ENCODE assay signal across 17 cellular contexts in genomic region chr13:111325146-111325890, GRCh38. TPM values are rescaled to one million over a fixed set of nuclear protein-coding genes. Genes with fewer than 3 reads are reported as not detected.
A peak's percentile ranks its signal among the peaks of the same experiment; 100 is the strongest.
DNase-seq lines count a peak whose midpoint lies in the region; ATAC-seq, FAIRE-seq and TF ChIP-seq lines count a peak whose summit lies in the region.
"Had no signal": no experiment of that assay in that cellular context is flagged by ENCODE, and none has a peak within 500 bp of the region (broad histone marks: within the 10 kb centered on the region; RNA-seq: fewer than 3 reads in every experiment).

No MANE protein-coding gene starts in this region.

- no peak for TF ChIP-seq POLR2A in H54 (IDR thresholded peaks at IDR 0.05; ENCODE audit: low read depth, low read length)

- H2BK120ac ChIP-seq in H9 (ENCODE audit: low read depth, low read length, poor library complexity, severe bottlenecking), result no peak overlapping the region

- no peak for ATAC-seq in naive thymus-derived CD4-positive, alpha-beta T cell
- ATAC-seq: PC-3 had no signal

- H3K4me3 ChIP-seq in BLaER1 treated with 17β-estradiol and CSF1 and Interleukin-3, amounts not matched to agents 10 nM and 100 nM, result no peak overlapping the region
- H3K4me3 ChIP-seq in naive thymus-derived CD4-positive, alpha-beta T cell (ENCODE audit: low read length), result no peak overlapping the region
- H3K4me3 ChIP-seq: MG63 had no signal

- H2BK20ac ChIP-seq in H9 (ENCODE audit: low read depth, low read length, poor library complexity, severe bottlenecking), result no peak overlapping the region

- 0 out of 7 replicates have a peak overlapping the region, but pooled peaks of 2 of the 3 experiments have one; percentile 40 to 73 for H3K27ac Mint-ChIP-seq in H9
- H3K27ac Mint-ChIP-seq in naive thymus-derived CD4-positive, alpha-beta T cell, result no peak overlapping the region

- H2BK5ac ChIP-seq in H9 (ENCODE audit: insufficient read length, low read length), result no peak overlapping the region

- H3K4me3 Mint-ChIP-seq in H9, result no peak overlapping the region
- no peak overlapping the region for H3K4me3 Mint-ChIP-seq in naive thymus-derived CD4-positive, alpha-beta T cell

- no peak overlapping the region for H3K27ac ChIP-seq in BLaER1 treated with 17β-estradiol and CSF1 and Interleukin-3, amounts not matched to agents 10 nM and 100 nM
- H3K27ac ChIP-seq in H9 (ENCODE audit: insufficient read length, low read depth, low read length), result no peak overlapping the region
- H3K27ac ChIP-seq in naive thymus-derived CD4-positive, alpha-beta T cell (ENCODE audit: low read depth, low read length), result no peak overlapping the region

- no peak overlapping the region for H3K4ac ChIP-seq in H9 (ENCODE audit: low read depth, low read length)

- H3K23ac ChIP-seq in H9 (ENCODE audit: insufficient read length, low read depth, low read length), result no peak overlapping the region

- H3K56ac ChIP-seq in H9 (ENCODE audit: insufficient read length, low read depth, low read length), result no peak overlapping the region

- H3K27me3 Mint-ChIP-seq in H9 (ENCODE audit: low read depth), result no peaks in the 10 kb centered on the region
- no peaks in the 10 kb centered on the region for H3K27me3 Mint-ChIP-seq in naive thymus-derived CD4-positive, alpha-beta T cell

- no peaks in the 10 kb centered on the region for H3K36me3 ChIP-seq in BLaER1 treated with 17β-estradiol and CSF1 and Interleukin-3, amounts not matched to agents 10 nM and 100 nM
- H3K36me3 ChIP-seq in naive thymus-derived CD4-positive, alpha-beta T cell (ENCODE audit: control insufficient read depth in 2 of 3, insufficient read depth in 3 of 3, low read length in 3 of 3), result no peaks in the 10 kb centered on the region
- H3K36me3 ChIP-seq: MG63 had no signal

- no peak overlapping the region for H4K5ac ChIP-seq in H9 (ENCODE audit: insufficient read length, low read depth, low read length)

- no peaks in the 10 kb centered on the region for H3K79me2 ChIP-seq in H9 (ENCODE audit: insufficient read depth, low read length)

- no peak overlapping the region for H2BK12ac ChIP-seq in H9 (ENCODE audit: insufficient read length, low read depth, low read length)

- no peaks in the 10 kb centered on the region for H3K36me3 Mint-ChIP-seq in H9 (ENCODE audit: insufficient read depth in 1 of 3, low read depth in 3 of 3)
- H3K36me3 Mint-ChIP-seq in naive thymus-derived CD4-positive, alpha-beta T cell, result peaks cover 0 to 8% (median 4%) of the 10 kb centered on the region in 5 donors

- H3K9me3 ChIP-seq in BLaER1 treated with 17β-estradiol and CSF1 and Interleukin-3, amounts not matched to agents 10 nM and 100 nM (replicated peaks in 1 of 11), result no peaks in the 10 kb centered on the region
- H3K9me3 ChIP-seq in H9 (ENCODE audit: control insufficient read depth, low read depth, low read length), result no peaks in the 10 kb centered on the region
- no peaks in the 10 kb centered on the region for H3K9me3 ChIP-seq in naive thymus-derived CD4-positive, alpha-beta T cell (ENCODE audit: control insufficient read depth in 2 of 3, low read length in 3 of 3)
- H3K9me3 ChIP-seq: MG63 had no signal

- peaks cover 0 to 22% (median 0%) of the 10 kb centered on the region in 11 experiments; a peak in 6 of 22 replicates for H4K20me1 ChIP-seq in BLaER1 treated with 17β-estradiol and CSF1 and Interleukin-3, amounts not matched to agents 10 nM and 100 nM
- no peaks in the 10 kb centered on the region for H4K20me1 ChIP-seq in H9 (ENCODE audit: control insufficient read depth, insufficient read depth, insufficient read length)

- no peak for TF ChIP-seq CTCF in H9 (conservative IDR thresholded peaks at IDR 0.05)

- 100% methylated on average over 1 of the region's 28 CpGs for WGBS in H9 (ENCODE audit: extremely low coverage, insufficient read length, low lambda C conversion rate)

- peaks cover 13 to 45% (median 34%) of the 10 kb centered on the region in 10 experiments for H3K4me1 ChIP-seq in BLaER1 treated with 17β-estradiol and CSF1 and Interleukin-3, amounts not matched to agents 10 nM and 100 nM
- no peaks in the 10 kb centered on the region for H3K4me1 ChIP-seq in H9 (ENCODE audit: insufficient read depth, low read length)
- H3K4me1 ChIP-seq in naive thymus-derived CD4-positive, alpha-beta T cell (ENCODE audit: control insufficient read depth in 2 of 2, insufficient read depth in 2 of 2, low read length in 2 of 2), result no peaks in the 10 kb centered on the region

- peaks cover 5 to 7% of the 10 kb centered on the region in 2 experiments; a peak in 2 of 4 replicates for H3K4me1 Mint-ChIP-seq in H9
- H3K4me1 Mint-ChIP-seq in naive thymus-derived CD4-positive, alpha-beta T cell, result peaks cover 0 to 13% (median 5%) of the 10 kb centered on the region in 7 donors

- H3K4me2 ChIP-seq in BLaER1 treated with 17β-estradiol and CSF1 and Interleukin-3, amounts not matched to agents 10 nM and 100 nM, result peak overlapping the region in 9 of 11 experiments; percentile 62 to 84 (median 75); a peak in 16 of 22 replicates
- no peak overlapping the region for H3K4me2 ChIP-seq in H9 (ENCODE audit: insufficient read depth, insufficient read length, low read length)

- no peak for FAIRE-seq in H54 (lab: Jason Lieb, UNC)
- FAIRE-seq: G401.6 had no signal

- no peak overlapping the region for H3T11ph ChIP-seq in H9 (ENCODE audit: low read length)

- no peaks in the 10 kb centered on the region; a peak in 1 of 5 replicates for H3K9me3 Mint-ChIP-seq in H9
- peaks cover 0 to 1% (median 0%) of the 10 kb centered on the region in 11 donors for H3K9me3 Mint-ChIP-seq in naive thymus-derived CD4-positive, alpha-beta T cell

- intact Hi-C loops in posterior vena cava (cut with DNase I), result no loop called here
- intact Hi-C loops in naive thymus-derived CD4-positive, alpha-beta T cell (cut with micrococcal nuclease), result no loop called here

- no peak overlapping the region; a peak in 1 of 22 replicates for H3K9ac ChIP-seq in BLaER1 treated with 17β-estradiol and CSF1 and Interleukin-3, amounts not matched to agents 10 nM and 100 nM
- H3K9ac ChIP-seq in H9 (ENCODE audit: extremely low read depth, insufficient read length, low read length), result no peak overlapping the region

- no peak overlapping the region; the same call in 1 of the 2 replicates for H2BK15ac ChIP-seq in H9 (ENCODE audit: low read depth, low read length)

- POLR2A ChIA-PET in naive thymus-derived CD4-positive, alpha-beta T cell (lab: Charles Lee), result no interaction called here

- H3K14ac ChIP-seq in H9 (ENCODE audit: insufficient read depth, low read length), result peak overlapping the region; percentile 41; the same call in 1 of the 2 replicates

- H3K18ac ChIP-seq in H9 (ENCODE audit: insufficient read length, low read depth, low read length), result no peak overlapping the region

- DNase-seq in H9, result peak; percentile 23
- DNase-seq in islet precursor cell, result peak; percentile 50
- DNase-seq in posterior vena cava (ENCODE audit: low spot score), result peak; percentile 67
- no peak for DNase-seq in naive thymus-derived CD4-positive, alpha-beta T cell
- no peak for DNase-seq in SW 1271 (lab: John Stamatoyannopoulos, UW)
- no peak for DNase-seq in H54 (ENCODE audit: insufficient read length, low spot score)
- DNase-seq: DMS 273 treated with DMSO at 0.1 percent for 48 hours, HCEC 1CT, Kasumi-1, MG63, NCI-H1092, NCI-H1436 treated with DMSO at 0.1 percent for 48 hours, NCI-H2029, NCI-H2171, PC-3 had no signal

- no peaks in the 10 kb centered on the region for H3K23me2 ChIP-seq in H9 (ENCODE audit: insufficient read length, low read depth, low read length, poor library complexity, severe bottlenecking)

- CTCF ChIA-PET in naive thymus-derived CD4-positive, alpha-beta T cell (lab: Charles Lee), result no interaction called here

- no peak overlapping the region for H4K91ac ChIP-seq in H9 (ENCODE audit: insufficient read length, low read depth, low read length)

- no peak overlapping the region for H2AK5ac ChIP-seq in H9 (ENCODE audit: insufficient read length, low read length)

- no peak overlapping the region for H2AFZ ChIP-seq in H9 (ENCODE audit: low read length)

- no peak overlapping the region for H4K8ac ChIP-seq in H9 (replicated peaks; ENCODE audit: insufficient read length, low read depth, low read length)

- H3K27me3 ChIP-seq in BLaER1 treated with 17β-estradiol and CSF1 and Interleukin-3, amounts not matched to agents 10 nM and 100 nM, result no peaks in the 10 kb centered on the region; a peak in 1 of 22 replicates
- no peaks in the 10 kb centered on the region for H3K27me3 ChIP-seq in H9 (ENCODE audit: insufficient read depth, low read length)
- H3K27me3 ChIP-seq in naive thymus-derived CD4-positive, alpha-beta T cell (ENCODE audit: control insufficient read depth in 2 of 2, insufficient read depth in 2 of 2, low read length in 2 of 2), result no peaks in the 10 kb centered on the region

- no peaks in the 10 kb centered on the region for H3K79me1 ChIP-seq in H9 (ENCODE audit: insufficient read depth, low read depth, low read length, poor library complexity, severe bottlenecking)

RNA-seq across cellular contexts. Expression of gene TEX29, which starts 4.9 kb away (rescaled TPM):
- total RNA-seq in H9 (2021) (0.33 TPM in 1 of 2 replicates, not detected in the other), posterior vena cava (under 1 TPM in 1 of 2 donors, not detected in 1; 0.29 TPM)
- 1 to 10 TPM in 2 of 5 experiments, under 1 TPM in 3; 0.34 to 1.5 (median 0.64) TPM for total RNA-seq in naive thymus-derived CD4-positive, alpha-beta T cell
- not detected for polyA plus RNA-seq in naive thymus-derived CD4-positive, alpha-beta T cell
- total RNA-seq: PC-3 had no signal

Comparison
In these comparisons a context has a peak if more than half of its experiments do, and no peak if none do; other contexts are left out.
1. DNase-seq: peak in H9 (single experiment), islet precursor cell (single experiment) and posterior vena cava (single experiment); none in naive thymus-derived CD4-positive, alpha-beta T cell (0 of 9), SW 1271 (0 of 2) and H54 (single experiment).
2. H3K27ac Mint-ChIP-seq: peak in H9 (2 of 3); none in naive thymus-derived CD4-positive, alpha-beta T cell (0 of 9).